ENCODE assay signal across 1 cellular context in the genomic region with DNA sequence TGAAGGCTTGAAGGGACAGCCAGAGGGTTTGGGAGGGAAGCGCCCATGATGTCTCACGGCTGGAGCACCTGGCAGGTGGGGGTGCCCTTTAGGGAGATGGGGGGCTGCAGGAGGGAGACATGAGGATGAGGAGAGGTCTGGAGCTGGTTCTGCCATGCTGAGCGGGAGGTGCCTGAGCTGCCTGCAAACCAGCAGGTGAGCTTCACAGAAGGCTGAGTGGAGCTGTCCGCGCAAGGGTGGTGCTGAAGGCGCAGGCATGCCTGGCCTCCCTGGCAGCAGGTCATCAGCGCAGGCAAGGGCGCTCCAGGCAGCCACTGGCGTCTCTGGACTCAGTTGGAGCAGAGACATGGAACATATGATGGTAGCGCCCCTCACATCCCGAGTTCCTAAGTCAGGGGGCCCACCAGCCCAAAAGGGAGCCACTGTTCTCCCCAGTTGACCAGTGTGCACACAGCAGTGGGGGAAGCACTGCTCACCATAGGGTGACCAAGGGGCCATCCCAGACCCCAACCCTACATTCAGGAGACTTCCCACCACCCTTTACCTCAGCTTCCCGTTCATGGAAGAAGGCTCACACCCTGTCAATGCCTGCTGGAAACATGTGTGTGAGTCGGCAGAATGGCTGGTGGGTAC.
A peak's percentile ranks its signal among the peaks of the same experiment; 100 is the strongest.
TF ChIP-seq lines count a peak whose summit lies in the region.

No MANE protein-coding gene starts in this region.

TF ChIP-seq in HepG2, 621 proteins besides CTCF, POLR2A, EP300 and RAD21 (continued from another document and continues in another):
- TF ChIP-seq, protein P1, sequence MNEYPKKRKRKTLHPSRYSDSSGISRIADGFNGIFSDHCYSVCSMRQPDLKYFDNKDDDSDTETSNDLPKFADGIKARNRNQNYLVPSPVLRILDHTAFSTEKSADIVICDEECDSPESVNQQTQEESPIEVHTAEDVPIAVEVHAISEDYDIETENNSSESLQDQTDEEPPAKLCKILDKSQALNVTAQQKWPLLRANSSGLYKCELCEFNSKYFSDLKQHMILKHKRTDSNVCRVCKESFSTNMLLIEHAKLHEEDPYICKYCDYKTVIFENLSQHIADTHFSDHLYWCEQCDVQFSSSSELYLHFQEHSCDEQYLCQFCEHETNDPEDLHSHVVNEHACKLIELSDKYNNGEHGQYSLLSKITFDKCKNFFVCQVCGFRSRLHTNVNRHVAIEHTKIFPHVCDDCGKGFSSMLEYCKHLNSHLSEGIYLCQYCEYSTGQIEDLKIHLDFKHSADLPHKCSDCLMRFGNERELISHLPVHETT (CRISPR knock-in tag; conservative IDR thresholded peaks at IDR 0.05), result peak; percentile 81; the same call in 1 of the 2 replicates
- TF ChIP-seq, protein P2, sequence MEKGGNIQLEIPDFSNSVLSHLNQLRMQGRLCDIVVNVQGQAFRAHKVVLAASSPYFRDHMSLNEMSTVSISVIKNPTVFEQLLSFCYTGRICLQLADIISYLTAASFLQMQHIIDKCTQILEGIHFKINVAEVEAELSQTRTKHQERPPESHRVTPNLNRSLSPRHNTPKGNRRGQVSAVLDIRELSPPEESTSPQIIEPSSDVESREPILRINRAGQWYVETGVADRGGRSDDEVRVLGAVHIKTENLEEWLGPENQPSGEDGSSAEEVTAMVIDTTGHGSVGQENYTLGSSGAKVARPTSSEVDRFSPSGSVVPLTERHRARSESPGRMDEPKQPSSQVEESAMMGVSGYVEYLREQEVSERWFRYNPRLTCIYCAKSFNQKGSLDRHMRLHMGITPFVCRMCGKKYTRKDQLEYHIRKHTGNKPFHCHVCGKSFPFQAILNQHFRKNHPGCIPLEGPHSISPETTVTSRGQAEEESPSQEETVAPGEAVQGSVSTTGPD (CRISPR knock-in tag; IDR thresholded peaks at IDR 0.05), result no peak
- no peak for TF ChIP-seq RFX5 (IDR thresholded peaks at IDR 0.05; ENCODE audit: low read depth, low read length)
- TF ChIP-seq ZNF850 (CRISPR knock-in tag; conservative IDR thresholded peaks at IDR 0.05), result no peak
- TF ChIP-seq PITX1 (CRISPR knock-in tag; IDR thresholded peaks at IDR 0.05), result peak; percentile 80
- TF ChIP-seq ZNF678 (CRISPR knock-in tag; IDR thresholded peaks at IDR 0.05), result peak; percentile 96
- TF ChIP-seq ZNF556 (CRISPR knock-in tag; IDR thresholded peaks at IDR 0.05; ENCODE audit: borderline replicate concordance), result peak; percentile 75; the same call in 1 of the 2 replicates
- peak; percentile 78 for TF ChIP-seq BCL6 (CRISPR knock-in tag; IDR thresholded peaks at IDR 0.05)
- peak; percentile 92 for TF ChIP-seq ARHGAP35 (CRISPR knock-in tag; IDR thresholded peaks at IDR 0.05; ENCODE audit: borderline replicate concordance)
- TF ChIP-seq, protein P3, sequence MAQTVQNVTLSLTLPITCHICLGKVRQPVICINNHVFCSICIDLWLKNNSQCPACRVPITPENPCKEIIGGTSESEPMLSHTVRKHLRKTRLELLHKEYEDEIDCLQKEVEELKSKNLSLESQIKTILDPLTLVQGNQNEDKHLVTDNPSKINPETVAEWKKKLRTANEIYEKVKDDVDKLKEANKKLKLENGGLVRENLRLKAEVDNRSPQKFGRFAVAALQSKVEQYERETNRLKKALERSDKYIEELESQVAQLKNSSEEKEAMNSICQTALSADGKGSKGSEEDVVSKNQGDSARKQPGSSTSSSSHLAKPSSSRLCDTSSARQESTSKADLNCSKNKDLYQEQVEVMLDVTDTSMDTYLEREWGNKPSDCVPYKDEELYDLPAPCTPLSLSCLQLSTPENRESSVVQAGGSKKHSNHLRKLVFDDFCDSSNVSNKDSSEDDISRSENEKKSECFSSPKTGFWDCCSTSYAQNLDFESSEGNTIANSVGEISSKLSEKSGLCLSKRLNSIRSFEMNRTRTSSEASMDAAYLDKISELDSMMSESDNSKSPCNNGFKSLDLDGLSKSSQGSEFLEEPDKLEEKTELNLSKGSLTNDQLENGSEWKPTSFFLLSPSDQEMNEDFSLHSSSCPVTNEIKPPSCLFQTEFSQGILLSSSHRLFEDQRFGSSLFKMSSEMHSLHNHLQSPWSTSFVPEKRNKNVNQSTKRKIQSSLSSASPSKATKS (CRISPR knock-in tag; IDR thresholded peaks at IDR 0.05), result no peak
- no peak for TF ChIP-seq ASH2L (IDR thresholded peaks at IDR 0.05; ENCODE audit: insufficient read length, low read depth, low read length)
- peak; percentile 85 for TF ChIP-seq GZF1 (CRISPR knock-in tag; IDR thresholded peaks at IDR 0.05)
- no peak for TF ChIP-seq HNRNPLL (IDR thresholded peaks at IDR 0.05; ENCODE audit: low read depth, low read length, poor library complexity, severe bottlenecking)
- TF ChIP-seq, protein P4, sequence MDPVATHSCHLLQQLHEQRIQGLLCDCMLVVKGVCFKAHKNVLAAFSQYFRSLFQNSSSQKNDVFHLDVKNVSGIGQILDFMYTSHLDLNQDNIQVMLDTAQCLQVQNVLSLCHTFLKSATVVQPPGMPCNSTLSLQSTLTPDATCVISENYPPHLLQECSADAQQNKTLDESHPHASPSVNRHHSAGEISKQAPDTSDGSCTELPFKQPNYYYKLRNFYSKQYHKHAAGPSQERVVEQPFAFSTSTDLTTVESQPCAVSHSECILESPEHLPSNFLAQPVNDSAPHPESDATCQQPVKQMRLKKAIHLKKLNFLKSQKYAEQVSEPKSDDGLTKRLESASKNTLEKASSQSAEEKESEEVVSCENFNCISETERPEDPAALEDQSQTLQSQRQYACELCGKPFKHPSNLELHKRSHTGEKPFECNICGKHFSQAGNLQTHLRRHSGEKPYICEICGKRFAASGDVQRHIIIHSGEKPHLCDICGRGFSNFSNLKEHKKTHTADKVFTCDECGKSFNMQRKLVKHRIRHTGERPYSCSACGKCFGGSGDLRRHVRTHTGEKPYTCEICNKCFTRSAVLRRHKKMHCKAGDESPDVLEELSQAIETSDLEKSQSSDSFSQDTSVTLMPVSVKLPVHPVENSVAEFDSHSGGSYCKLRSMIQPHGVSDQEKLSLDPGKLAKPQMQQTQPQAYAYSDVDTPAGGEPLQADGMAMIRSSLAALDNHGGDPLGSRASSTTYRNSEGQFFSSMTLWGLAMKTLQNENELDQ (CRISPR knock-in tag; IDR thresholded peaks at IDR 0.05; ENCODE audit: borderline replicate concordance), result peak; percentile 97
- no peak for TF ChIP-seq HNRNPL (IDR thresholded peaks at IDR 0.05; ENCODE audit: low read depth, low read length)
- TF ChIP-seq, protein P5, sequence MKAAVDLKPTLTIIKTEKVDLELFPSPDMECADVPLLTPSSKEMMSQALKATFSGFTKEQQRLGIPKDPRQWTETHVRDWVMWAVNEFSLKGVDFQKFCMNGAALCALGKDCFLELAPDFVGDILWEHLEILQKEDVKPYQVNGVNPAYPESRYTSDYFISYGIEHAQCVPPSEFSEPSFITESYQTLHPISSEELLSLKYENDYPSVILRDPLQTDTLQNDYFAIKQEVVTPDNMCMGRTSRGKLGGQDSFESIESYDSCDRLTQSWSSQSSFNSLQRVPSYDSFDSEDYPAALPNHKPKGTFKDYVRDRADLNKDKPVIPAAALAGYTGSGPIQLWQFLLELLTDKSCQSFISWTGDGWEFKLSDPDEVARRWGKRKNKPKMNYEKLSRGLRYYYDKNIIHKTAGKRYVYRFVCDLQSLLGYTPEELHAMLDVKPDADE (CRISPR knock-in tag; IDR thresholded peaks at IDR 0.05), result no peak; the same call in 1 of the 2 replicates
- TF ChIP-seq MED8 (CRISPR knock-in tag; IDR thresholded peaks at IDR 0.05; ENCODE audit: insufficient replicate concordance), result no peak
- TF ChIP-seq ZNF572 (CRISPR knock-in tag; IDR thresholded peaks at IDR 0.05), result no peak
- 0 out of 2 replicates have a peak, but pooled peaks have one; percentile 74 for TF ChIP-seq ZNF33B (CRISPR knock-in tag; IDR thresholded peaks at IDR 0.05)
- peak; percentile 96 for TF ChIP-seq JARID2 (CRISPR knock-in tag; IDR thresholded peaks at IDR 0.05; ENCODE audit: insufficient replicate concordance)
- TF ChIP-seq, protein P6, sequence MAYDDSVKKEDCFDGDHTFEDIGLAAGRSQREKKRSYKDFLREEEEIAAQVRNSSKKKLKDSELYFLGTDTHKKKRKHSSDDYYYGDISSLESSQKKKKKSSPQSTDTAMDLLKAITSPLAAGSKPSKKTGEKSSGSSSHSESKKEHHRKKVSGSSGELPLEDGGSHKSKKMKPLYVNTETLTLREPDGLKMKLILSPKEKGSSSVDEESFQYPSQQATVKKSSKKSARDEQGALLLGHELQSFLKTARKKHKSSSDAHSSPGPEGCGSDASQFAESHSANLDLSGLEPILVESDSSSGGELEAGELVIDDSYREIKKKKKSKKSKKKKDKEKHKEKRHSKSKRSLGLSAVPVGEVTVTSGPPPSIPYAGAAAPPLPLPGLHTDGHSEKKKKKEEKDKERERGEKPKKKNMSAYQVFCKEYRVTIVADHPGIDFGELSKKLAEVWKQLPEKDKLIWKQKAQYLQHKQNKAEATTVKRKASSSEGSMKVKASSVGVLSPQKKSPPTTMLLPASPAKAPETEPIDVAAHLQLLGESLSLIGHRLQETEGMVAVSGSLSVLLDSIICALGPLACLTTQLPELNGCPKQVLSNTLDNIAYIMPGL (CRISPR knock-in tag; IDR thresholded peaks at IDR 0.05; ENCODE audit: borderline replicate concordance in 1 of 2, low read depth in 1 of 2), result peak in 1 of 2 experiments; percentile 57; a peak in 1 of 4 replicates
- TF ChIP-seq, protein P7, sequence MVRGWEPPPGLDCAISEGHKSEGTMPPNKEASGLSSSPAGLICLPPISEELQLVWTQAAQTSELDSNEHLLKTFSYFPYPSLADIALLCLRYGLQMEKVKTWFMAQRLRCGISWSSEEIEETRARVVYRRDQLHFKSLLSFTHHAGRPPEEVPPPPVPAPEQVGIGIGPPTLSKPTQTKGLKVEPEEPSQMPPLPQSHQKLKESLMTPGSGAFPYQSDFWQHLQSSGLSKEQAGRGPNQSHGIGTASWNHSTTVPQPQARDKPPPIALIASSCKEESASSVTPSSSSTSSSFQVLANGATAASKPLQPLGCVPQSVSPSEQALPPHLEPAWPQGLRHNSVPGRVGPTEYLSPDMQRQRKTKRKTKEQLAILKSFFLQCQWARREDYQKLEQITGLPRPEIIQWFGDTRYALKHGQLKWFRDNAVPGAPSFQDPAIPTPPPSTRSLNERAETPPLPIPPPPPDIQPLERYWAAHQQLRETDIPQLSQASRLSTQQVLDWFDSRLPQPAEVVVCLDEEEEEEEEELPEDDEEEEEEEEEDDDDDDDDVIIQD (CRISPR knock-in tag; IDR thresholded peaks at IDR 0.05; ENCODE audit: low read depth), result peak; percentile 63; the same call in 1 of the 2 replicates
- peak; percentile 87 for TF ChIP-seq ZC3H13 (CRISPR knock-in tag; IDR thresholded peaks at IDR 0.05)
- TF ChIP-seq, protein P8, sequence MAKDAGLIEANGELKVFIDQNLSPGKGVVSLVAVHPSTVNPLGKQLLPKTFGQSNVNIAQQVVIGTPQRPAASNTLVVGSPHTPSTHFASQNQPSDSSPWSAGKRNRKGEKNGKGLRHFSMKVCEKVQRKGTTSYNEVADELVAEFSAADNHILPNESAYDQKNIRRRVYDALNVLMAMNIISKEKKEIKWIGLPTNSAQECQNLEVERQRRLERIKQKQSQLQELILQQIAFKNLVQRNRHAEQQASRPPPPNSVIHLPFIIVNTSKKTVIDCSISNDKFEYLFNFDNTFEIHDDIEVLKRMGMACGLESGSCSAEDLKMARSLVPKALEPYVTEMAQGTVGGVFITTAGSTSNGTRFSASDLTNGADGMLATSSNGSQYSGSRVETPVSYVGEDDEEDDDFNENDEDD (CRISPR knock-in tag; IDR thresholded peaks at IDR 0.05; ENCODE audit: borderline replicate concordance), result peak; percentile 54; the same call in 1 of the 2 replicates
- TF ChIP-seq, protein P9, sequence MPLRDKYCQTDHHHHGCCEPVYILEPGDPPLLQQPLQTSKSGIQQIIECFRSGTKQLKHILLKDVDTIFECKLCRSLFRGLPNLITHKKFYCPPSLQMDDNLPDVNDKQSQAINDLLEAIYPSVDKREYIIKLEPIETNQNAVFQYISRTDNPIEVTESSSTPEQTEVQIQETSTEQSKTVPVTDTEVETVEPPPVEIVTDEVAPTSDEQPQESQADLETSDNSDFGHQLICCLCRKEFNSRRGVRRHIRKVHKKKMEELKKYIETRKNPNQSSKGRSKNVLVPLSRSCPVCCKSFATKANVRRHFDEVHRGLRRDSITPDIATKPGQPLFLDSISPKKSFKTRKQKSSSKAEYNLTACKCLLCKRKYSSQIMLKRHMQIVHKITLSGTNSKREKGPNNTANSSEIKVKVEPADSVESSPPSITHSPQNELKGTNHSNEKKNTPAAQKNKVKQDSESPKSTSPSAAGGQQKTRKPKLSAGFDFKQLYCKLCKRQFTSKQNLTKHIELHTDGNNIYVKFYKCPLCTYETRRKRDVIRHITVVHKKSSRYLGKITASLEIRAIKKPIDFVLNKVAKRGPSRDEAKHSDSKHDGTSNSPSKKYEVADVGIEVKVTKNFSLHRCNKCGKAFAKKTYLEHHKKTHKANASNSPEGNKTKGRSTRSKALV (CRISPR knock-in tag; IDR thresholded peaks at IDR 0.05), result peak; percentile 58; the same call in 1 of the 2 replicates
- TF ChIP-seq ZNF430 (CRISPR knock-in tag; IDR thresholded peaks at IDR 0.05), result peak; percentile 98
- peak; percentile 87 for TF ChIP-seq ZNF589 (CRISPR knock-in tag; conservative IDR thresholded peaks at IDR 0.05)
- 0 out of 2 replicates have a peak, but pooled peaks have one; percentile 23 for TF ChIP-seq POGZ (CRISPR knock-in tag; IDR thresholded peaks at IDR 0.05)
- peak; percentile 69; the same call in 1 of the 2 replicates for TF ChIP-seq RFXANK (CRISPR knock-in tag; IDR thresholded peaks at IDR 0.05)
- TF ChIP-seq ZNF598 (CRISPR knock-in tag; IDR thresholded peaks at IDR 0.05; ENCODE audit: borderline replicate concordance), result no peak; the same call in 1 of the 2 replicates
- TF ChIP-seq GABPB1 (CRISPR knock-in tag; IDR thresholded peaks at IDR 0.05), result peak; percentile 65
- peak; percentile 95 for TF ChIP-seq ZNF546 (CRISPR knock-in tag; conservative IDR thresholded peaks at IDR 0.05)
- TF ChIP-seq, protein P10, sequence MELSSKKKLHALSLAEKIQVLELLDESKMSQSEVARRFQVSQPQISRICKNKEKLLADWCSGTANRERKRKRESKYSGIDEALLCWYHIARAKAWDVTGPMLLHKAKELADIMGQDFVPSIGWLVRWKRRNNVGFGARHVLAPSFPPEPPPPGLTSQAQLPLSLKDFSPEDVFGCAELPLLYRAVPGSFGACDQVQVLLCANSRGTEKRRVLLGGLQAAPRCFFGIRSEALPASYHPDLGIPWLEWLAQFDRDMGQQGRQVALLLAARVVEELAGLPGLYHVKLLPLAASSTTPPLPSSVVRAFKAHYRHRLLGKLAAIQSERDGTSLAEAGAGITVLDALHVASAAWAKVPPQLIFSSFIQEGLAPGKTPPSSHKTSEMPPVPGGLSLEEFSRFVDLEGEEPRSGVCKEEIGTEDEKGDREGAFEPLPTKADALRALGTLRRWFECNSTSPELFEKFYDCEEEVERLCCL (CRISPR knock-in tag; IDR thresholded peaks at IDR 0.05; ENCODE audit: borderline replicate concordance), result 0 out of 2 replicates have a peak, but pooled peaks have one; percentile 66
- TF ChIP-seq ZFP1 (CRISPR knock-in tag; IDR thresholded peaks at IDR 0.05), result no peak
- peak; percentile 91 for TF ChIP-seq ARNTL (CRISPR knock-in tag; IDR thresholded peaks at IDR 0.05)
- no peak for TF ChIP-seq NCOR1 (IDR thresholded peaks at IDR 0.05; ENCODE audit: borderline replicate concordance, low read length)
- peak; percentile 84 for TF ChIP-seq FOXO1 (CRISPR knock-in tag; IDR thresholded peaks at IDR 0.05)
- no peak for TF ChIP-seq NFIC (IDR thresholded peaks at IDR 0.05; ENCODE audit: low read length)
- peak; percentile 86 for TF ChIP-seq YEATS2 (CRISPR knock-in tag; IDR thresholded peaks at IDR 0.05; ENCODE audit: borderline replicate concordance)
